Comparison of ENCODE assay signal across 9 cellular contexts in the genomic region with DNA sequence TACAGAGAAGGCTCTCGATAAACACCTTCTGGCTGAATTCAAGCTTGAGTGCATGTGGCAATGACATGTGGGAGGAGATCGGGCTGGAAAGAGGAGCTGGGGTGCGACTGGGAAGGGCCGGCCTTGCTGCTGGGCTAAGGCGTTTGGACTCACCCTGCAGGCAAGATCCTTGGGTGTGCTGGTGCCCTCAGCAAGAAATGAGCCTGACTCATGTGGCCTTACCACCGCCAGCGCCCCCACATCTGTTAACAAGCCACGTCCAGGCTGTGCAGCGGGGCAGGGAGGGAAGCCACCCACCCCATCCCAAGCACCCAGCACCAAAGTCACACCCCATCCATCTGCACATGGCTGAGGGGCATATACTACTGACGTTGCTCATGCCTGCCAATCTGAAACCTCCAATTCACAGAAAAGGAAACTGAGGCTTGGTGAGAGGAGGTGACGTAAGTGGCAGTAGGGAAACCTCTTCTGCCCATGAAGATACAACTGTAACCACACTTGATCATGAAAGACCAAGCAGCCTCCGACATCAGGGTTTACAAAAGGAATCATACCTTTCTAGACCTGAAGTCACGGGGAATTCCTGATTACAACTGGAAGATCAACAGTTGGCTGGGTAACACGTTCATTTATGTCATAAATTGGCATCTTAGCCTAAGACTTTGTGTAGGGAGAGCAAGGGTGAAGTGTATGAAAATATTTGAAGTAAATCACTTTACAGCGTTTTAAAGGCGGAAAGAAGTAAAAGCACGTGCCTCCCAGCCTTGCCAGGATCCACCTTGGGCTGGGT. TPM values are rescaled to one million over a fixed set of nuclear protein-coding genes. Genes with fewer than 3 reads are reported as not detected.
DNase-seq lines count a peak whose midpoint lies in the region; ATAC-seq, FAIRE-seq and TF ChIP-seq lines count a peak whose summit lies in the region.
"Had no signal": no experiment of that assay in that cellular context is flagged by ENCODE, and none has a peak within 500 bp of the region (broad histone marks: within the 10 kb centered on the region; RNA-seq: fewer than 3 reads in every experiment).

No MANE protein-coding gene starts in this region.

- H3K9me3 Mint-ChIP-seq in activated naive CD4-positive, alpha-beta T cell treated with anti-CD3 and anti-CD28 coated beads for 36 hours = no peaks in the 10 kb centered on the region
- no peaks in the 10 kb centered on the region for H3K9me3 Mint-ChIP-seq in activated naive CD4-positive, alpha-beta T cell treated with anti-CD3 and anti-CD28 coated beads, Interleukin-2, amount 50 U/mL, for 72 hours
- no peaks in the 10 kb centered on the region for H3K9me3 Mint-ChIP-seq in memory B cell

- H3K36me3 ChIP-seq in bronchial epithelial cell (ENCODE audit: control insufficient read depth, insufficient read depth, low read length) (peaks cover 1% of the 10 kb centered on the region), upper lobe of right lung (peaks cover 10% of the 10 kb centered on the region)

- peaks cover 24% of the 10 kb centered on the region for H3K4me1 ChIP-seq in upper lobe of right lung

- no peak overlapping the region for H3K27ac Mint-ChIP-seq in activated naive CD4-positive, alpha-beta T cell treated with anti-CD3 and anti-CD28 coated beads for 36 hours
- peak overlapping the region in 1 of 2 donors; percentile 30 for H3K27ac Mint-ChIP-seq in activated naive CD4-positive, alpha-beta T cell treated with anti-CD3 and anti-CD28 coated beads, Interleukin-2, amount 50 U/mL, for 72 hours
- peak overlapping the region; percentile 94 for H3K27ac Mint-ChIP-seq in memory B cell

- CTCF ChIA-PET in activated naive CD4-positive, alpha-beta T cell treated with anti-CD3 and anti-CD28 coated beads for 36 hours (lab: Charles Lee) = interaction anchor here (0.8 to 8.3 kb wide), 12 partner anchors 10 to 314 kb away, joined by 3 to 72 read pairs (median 6); a partner anchor contains a TSS

- H3K27me3 ChIP-seq in bronchial epithelial cell (ENCODE audit: control insufficient read depth, insufficient read depth, low read length) (no peaks in the 10 kb centered on the region), upper lobe of right lung (no peaks in the 10 kb centered on the region)

- no peaks in the 10 kb centered on the region for H3K27me3 Mint-ChIP-seq in activated naive CD4-positive, alpha-beta T cell treated with anti-CD3 and anti-CD28 coated beads for 36 hours (ENCODE audit: low read depth)
- H3K27me3 Mint-ChIP-seq in memory B cell = peaks cover 1% of the 10 kb centered on the region

- ATAC-seq in activated naive CD4-positive, alpha-beta T cell treated with anti-CD3 and anti-CD28 coated beads, Interleukin-2, amount 50 U/mL, for 72 hours = no peak
- ATAC-seq in memory B cell (ENCODE audit: low read depth) (no peak), upper lobe of right lung (no peak), sciatic nerve (no peak)

- H3K4me3 Mint-ChIP-seq in activated naive CD4-positive, alpha-beta T cell treated with anti-CD3 and anti-CD28 coated beads for 36 hours = peak overlapping the region; percentile 75
- peak overlapping the region; percentile 88 for H3K4me3 Mint-ChIP-seq in memory B cell

- peaks cover 20% of the 10 kb centered on the region for H3K4me1 Mint-ChIP-seq in activated naive CD4-positive, alpha-beta T cell treated with anti-CD3 and anti-CD28 coated beads for 36 hours (ENCODE audit: low read depth)
- H3K4me1 Mint-ChIP-seq in memory B cell = peaks cover 37% of the 10 kb centered on the region

- H3K4me3 ChIP-seq in bronchial epithelial cell (ENCODE audit: low read depth, low read length) (peak overlapping the region; percentile 73), upper lobe of right lung (peak overlapping the region; percentile 100)

- no peak for DNase-seq in activated naive CD4-positive, alpha-beta T cell treated with anti-CD3 and anti-CD28 coated beads for 36 hours
- no peak for DNase-seq in activated naive CD4-positive, alpha-beta T cell treated with anti-CD3 and anti-CD28 coated beads, Interleukin-2, amount 50 U/mL, for 72 hours (ENCODE audit: low spot score in 2 of 2)
- DNase-seq in bronchial epithelial cell (ENCODE audit: low read depth) (peak; percentile 56), memory B cell (ENCODE audit: low spot score in 2 of 2) (no peak), upper lobe of right lung (no peak), H4 (ENCODE audit: low spot score) (no peak), HCEC 1CT (no peak), sciatic nerve (ENCODE audit: low spot score) (no peak)

- no peak for FAIRE-seq in bronchial epithelial cell (lab: Jason Lieb, UNC)
- FAIRE-seq: islet of Langerhans had no signal

- no peak for TF ChIP-seq CTCF in bronchial epithelial cell (IDR thresholded peaks at IDR 0.05; ENCODE audit: insufficient read depth, low read length, severe bottlenecking)
- no peak for TF ChIP-seq CTCF in upper lobe of right lung (IDR thresholded peaks at IDR 0.05)

- intact Hi-C loops in activated naive CD4-positive, alpha-beta T cell treated with anti-CD3 and anti-CD28 coated beads for 36 hours (cut with micrococcal nuclease) = loop anchor here (2.0 to 10.0 kb wide), 3 partner anchors 635 to 1305 kb away; a partner anchor contains a TSS
- intact Hi-C loops in upper lobe of right lung (cut with DNase I) = no loop called here
- intact Hi-C loops in sciatic nerve (cut with DNase I) = loop anchor here (10.0 kb wide), 1 partner anchor 265 kb away; no protein-coding TSS in a partner anchor

- H3K36me3 Mint-ChIP-seq in activated naive CD4-positive, alpha-beta T cell treated with anti-CD3 and anti-CD28 coated beads for 36 hours (ENCODE audit: low read depth) = peaks cover 2% of the 10 kb centered on the region
- no peaks in the 10 kb centered on the region for H3K36me3 Mint-ChIP-seq in activated naive CD4-positive, alpha-beta T cell treated with anti-CD3 and anti-CD28 coated beads, Interleukin-2, amount 50 U/mL, for 72 hours
- H3K36me3 Mint-ChIP-seq in memory B cell = peaks cover 5% of the 10 kb centered on the region

- H3K9me3 ChIP-seq in upper lobe of right lung = no peaks in the 10 kb centered on the region

- peak overlapping the region; percentile 97 for H3K27ac ChIP-seq in upper lobe of right lung

RNA-seq across cellular contexts. Expression of a gene that starts 1.1 kb away (rescaled TPM):
- total RNA-seq in activated naive CD4-positive, alpha-beta T cell treated with anti-CD3 and anti-CD28 coated beads for 36 hours = 1 to 10 TPM; 6.0 to 6.1 TPM
- 1 to 10 TPM; 6.1 to 7.9 TPM for total RNA-seq in activated naive CD4-positive, alpha-beta T cell treated with anti-CD3 and anti-CD28 coated beads, Interleukin-2, amount 50 U/mL, for 72 hours
- 27.6 and 37.8 TPM in 2 replicates for total RNA-seq in bronchial epithelial cell
- 35.8 TPM for total RNA-seq in upper lobe of right lung
- total RNA-seq in H4 (2014; rRNA removed; shearing (Covaris generic)) = 5.7 and 6.7 TPM in 2 replicates
- total RNA-seq in sciatic nerve = 23.2 TPM

RNA-seq across cellular contexts. Expression of a gene that starts 17.2 kb away (rescaled TPM):
- not detected for total RNA-seq in activated naive CD4-positive, alpha-beta T cell treated with anti-CD3 and anti-CD28 coated beads for 36 hours
- under 1 TPM in 1 of 2 donors, not detected in 1; 0.07 TPM for total RNA-seq in activated naive CD4-positive, alpha-beta T cell treated with anti-CD3 and anti-CD28 coated beads, Interleukin-2, amount 50 U/mL, for 72 hours
- total RNA-seq in bronchial epithelial cell (under 0.01 and 0.13 TPM in 2 replicates), upper lobe of right lung (0.72 TPM), sciatic nerve (7.6 TPM)
- total RNA-seq in H4 (2014; rRNA removed; shearing (Covaris generic)) = 0.02 and 0.04 TPM in 2 replicates
